ENCODE assay signal across 8 cellular contexts in genomic region chr6:97497713-97498331, GRCh38.
DNase-seq lines count a peak whose midpoint lies in the region; ATAC-seq and TF ChIP-seq lines count a peak whose summit lies in the region.

No MANE protein-coding gene starts in this region.

- WGBS in IMR-90 (ENCODE audit: extremely low coverage in 2 of 2, insufficient read length in 1 of 2), 2 experiments: no CpG with 5 or more reads among the region's 4 CpGs
- WGBS in esophagus muscularis mucosa: 39% methylated on average over 4 of the region's 4 CpGs

- H4K8ac ChIP-seq in IMR-90 (ENCODE audit: low read depth in 2 of 2, low read length in 2 of 2): no peak overlapping the region

- no peaks in the 10 kb centered on the region for H3F3A ChIP-seq in OCI-LY1 (ENCODE audit: insufficient read depth, low read length)

- no peaks in the 10 kb centered on the region for H3K79me2 ChIP-seq in OCI-LY1 (ENCODE audit: insufficient read depth, low read length)

- H2AFZ ChIP-seq in IMR-90 (replicated peaks; ENCODE audit: low read length, poor library complexity): no peak overlapping the region
- H2AFZ ChIP-seq in OCI-LY1 (ENCODE audit: low read length): peak overlapping the region; percentile 63; the same call in 1 of the 2 replicates

- H3K4me2 ChIP-seq in IMR-90 (ENCODE audit: low read depth, low read length) (no peak overlapping the region), OCI-LY1 (ENCODE audit: low read length) (no peak overlapping the region)

- H3K9me3 Mint-ChIP-seq in natural killer cell treated with Interleukin-12 subunit alpha and Interleukin-12 subunit beta and Interleukin-15 and Interleukin-18, amount 100 ng/mL, for 72 hours: no peaks in the 10 kb centered on the region

- H3K27ac ChIP-seq in IMR-90 (ENCODE audit: insufficient read depth, low read length) (no peak overlapping the region), OCI-LY1 (ENCODE audit: low read depth, low read length, poor library complexity, severe bottlenecking) (no peak overlapping the region), esophagus muscularis mucosa (replicated peaks in 1 of 4) (no peak overlapping the region), substantia nigra (ENCODE audit: low read depth, low read length, poor library complexity, severe bottlenecking) (peak overlapping the region; percentile 52)

- H3K9ac ChIP-seq in IMR-90 (ENCODE audit: low read depth, low read length) (no peak overlapping the region), OCI-LY1 (ENCODE audit: low read length) (no peak overlapping the region)

- no peak overlapping the region for H3K14ac ChIP-seq in IMR-90 (replicated peaks; ENCODE audit: low read depth, low read length)

- no peak overlapping the region for H4K5ac ChIP-seq in IMR-90 (ENCODE audit: low read depth, low read length)

- no peaks in the 10 kb centered on the region for H3K9me3 ChIP-seq in IMR-90 (ENCODE audit: control insufficient read depth, insufficient read depth, low read length)
- no peaks in the 10 kb centered on the region for H3K9me3 ChIP-seq in OCI-LY1 (ENCODE audit: low read length)
- no peaks in the 10 kb centered on the region for H3K9me3 ChIP-seq in esophagus muscularis mucosa

- TF ChIP-seq EP300 in esophagus muscularis mucosa (IDR thresholded peaks at IDR 0.05): no peak

- intact Hi-C loops in IMR-90 (cut with micrococcal nuclease) (loop anchor here (1.0 to 5.0 kb wide), 4 partner anchors 311 to 1744 kb away; no protein-coding TSS in a partner anchor), esophagus muscularis mucosa (cut with DNase I) (loop anchor here (5.0 kb wide), 1 partner anchor 1619 kb away; no protein-coding TSS in a partner anchor)

- H3K4ac ChIP-seq in IMR-90 (ENCODE audit: low read depth, low read length): no peak overlapping the region

- H2BK5ac ChIP-seq in IMR-90 (ENCODE audit: low read depth, low read length, poor library complexity, severe bottlenecking): no peak overlapping the region

- no peak overlapping the region for H2BK15ac ChIP-seq in IMR-90 (ENCODE audit: low read depth, low read length)

- H2AK9ac ChIP-seq in IMR-90 (replicated peaks; ENCODE audit: low read depth, low read length, poor library complexity): no peak overlapping the region

- no peaks in the 10 kb centered on the region for H4K20me1 ChIP-seq in IMR-90 (ENCODE audit: insufficient read depth, low read length)
- H4K20me1 ChIP-seq in OCI-LY1 (ENCODE audit: insufficient read depth, low read length): no peaks in the 10 kb centered on the region

- POLR2A ChIA-PET in IMR-90 (lab: Charles Lee; ENCODE audit: unreplicated experiment): no interaction called here

- H3K4me3 ChIP-seq in IMR-90 (ENCODE audit: insufficient read depth, low read depth, low read length) (no peak overlapping the region), OCI-LY1 (ENCODE audit: low read depth, low read length, poor library complexity, severe bottlenecking) (no peak overlapping the region), esophagus muscularis mucosa (no peak overlapping the region)

- no peak overlapping the region for H3K23ac ChIP-seq in IMR-90 (ENCODE audit: low read depth, low read length)

- H3K4me1 ChIP-seq in IMR-90 (ENCODE audit: control insufficient read depth, insufficient read depth, low read length) (no peaks in the 10 kb centered on the region), OCI-LY1 (ENCODE audit: insufficient read depth, low read length, severe bottlenecking) (no peaks in the 10 kb centered on the region), esophagus muscularis mucosa (no peaks in the 10 kb centered on the region)

- H3K36me3 Mint-ChIP-seq in natural killer cell treated with Interleukin-12 subunit alpha and Interleukin-12 subunit beta and Interleukin-15 and Interleukin-18, amount 100 ng/mL, for 72 hours: no peaks in the 10 kb centered on the region

- peaks cover 0 to 5% of the 10 kb centered on the region in 2 donors for H3K27me3 Mint-ChIP-seq in natural killer cell treated with Interleukin-12 subunit alpha and Interleukin-12 subunit beta and Interleukin-15 and Interleukin-18, amount 100 ng/mL, for 72 hours

- no peak overlapping the region for H3K4me3 Mint-ChIP-seq in natural killer cell treated with Interleukin-12 subunit alpha and Interleukin-12 subunit beta and Interleukin-15 and Interleukin-18, amount 100 ng/mL, for 72 hours

- H2BK20ac ChIP-seq in IMR-90 (ENCODE audit: low read depth, low read length): no peak overlapping the region

- peak; percentile 99 for ATAC-seq in GM21723 (IDR thresholded peaks at IDR 0.05; ENCODE audit: unreplicated experiment)
- ATAC-seq in IMR-90 (ENCODE audit: low read depth): peak; percentile 98
- ATAC-seq in natural killer cell treated with Interleukin-12 subunit alpha and Interleukin-12 subunit beta and Interleukin-15 and Interleukin-18, amount 100 ng/mL, for 72 hours: peak; percentile 62 to 69

- H3K27me3 ChIP-seq in IMR-90 (ENCODE audit: control insufficient read depth, insufficient read depth, low read length) (0 out of 2 replicates have a peak, but pooled peaks cover 2% of the 10 kb centered on the region), OCI-LY1 (ENCODE audit: insufficient read depth, low read length) (no peaks in the 10 kb centered on the region), esophagus muscularis mucosa (no peaks in the 10 kb centered on the region)

- dilution Hi-C loops in IMR-90 (cut with HindIII; ENCODE audit: low sequenced_read_pairs, unreplicated experiment): no loop called here

- peak; percentile 63 for DNase-seq in EL
- peak; percentile 65 for DNase-seq in IMR-90
- peak; percentile 33 for DNase-seq in activated T-cell treated with anti-CD3 and anti-CD28 coated beads for 1 hour (ENCODE audit: low read depth)
- no peak for DNase-seq in esophagus muscularis mucosa (ENCODE audit: extremely low spot score)
- DNase-seq in natural killer cell treated with Interleukin-12 subunit alpha and Interleukin-12 subunit beta and Interleukin-15 and Interleukin-18, amount 100 ng/mL, for 72 hours (ENCODE audit: low spot score): no peak
- peak in 46 of 49 donors; percentile 4 to 86 (median 58) for DNase-seq in substantia nigra (lab: John Stamatoyannopoulos, UW)

- no peaks in the 10 kb centered on the region for H3K9me1 ChIP-seq in IMR-90 (ENCODE audit: insufficient read depth, low read length)

- H2BK120ac ChIP-seq in IMR-90 (ENCODE audit: low read depth, low read length): no peak overlapping the region

- BruUV-seq in IMR-90 (replicated peaks; lab: Mats Ljungman, UMichigan): no TSS peak

- TF ChIP-seq RAD21 in IMR-90 (IDR thresholded peaks at IDR 0.05; ENCODE audit: low read length): peak; percentile 71

- no peaks in the 10 kb centered on the region for H3K79me1 ChIP-seq in IMR-90 (ENCODE audit: low read depth in 1 of 2, low read length in 2 of 2)

- H2AK5ac ChIP-seq in IMR-90 (ENCODE audit: low read depth, low read length): no peak overlapping the region

- CTCF ChIA-PET in IMR-90 (lab: Yijun Ruan, JAX): no interaction called here

- peak; percentile 83 for TF ChIP-seq CTCF in IMR-90 (conservative IDR thresholded peaks at IDR 0.05; ENCODE audit: low read depth, low read length)
- peak; percentile 89 for TF ChIP-seq CTCF in OCI-LY1 (IDR thresholded peaks at IDR 0.05; ENCODE audit: low read length)
- TF ChIP-seq CTCF in esophagus muscularis mucosa (IDR thresholded peaks at IDR 0.05): peak; percentile 62 to 77 (median 73)

- H3K4me1 Mint-ChIP-seq in natural killer cell treated with Interleukin-12 subunit alpha and Interleukin-12 subunit beta and Interleukin-15 and Interleukin-18, amount 100 ng/mL, for 72 hours (ENCODE audit: low read depth in 2 of 2): no peaks in the 10 kb centered on the region

- H3K56ac ChIP-seq in IMR-90 (ENCODE audit: extremely low read depth, insufficient read depth, low read length): no peak overlapping the region

- H3K36me3 ChIP-seq in IMR-90 (ENCODE audit: control insufficient read depth, insufficient read depth, low read length): no peaks in the 10 kb centered on the region
- no peaks in the 10 kb centered on the region for H3K36me3 ChIP-seq in OCI-LY1 (ENCODE audit: insufficient read depth, low read length)
- H3K36me3 ChIP-seq in esophagus muscularis mucosa: no peaks in the 10 kb centered on the region

- no peak overlapping the region for H3K18ac ChIP-seq in IMR-90 (ENCODE audit: low read depth, low read length)

- no peaks in the 10 kb centered on the region for H3K9me2 ChIP-seq in OCI-LY1 (ENCODE audit: low read depth, low read length)

- TF ChIP-seq POLR2A in IMR-90 (IDR thresholded peaks at IDR 0.05; ENCODE audit: low read depth, low read length): no peak
- no peak for TF ChIP-seq POLR2A in esophagus muscularis mucosa (IDR thresholded peaks at IDR 0.05; ENCODE audit: low read depth)

- in situ Hi-C loops in IMR-90 (cut with MboI; ENCODE audit: low sequenced_read_pairs): loop anchor here (10.0 to 25.0 kb wide), 2 partner anchors 1347 to 1614 kb away; no protein-coding TSS in a partner anchor

- H3K27ac Mint-ChIP-seq in natural killer cell treated with Interleukin-12 subunit alpha and Interleukin-12 subunit beta and Interleukin-15 and Interleukin-18, amount 100 ng/mL, for 72 hours: no peak overlapping the region

- no peak overlapping the region for H4K91ac ChIP-seq in IMR-90 (ENCODE audit: insufficient read depth, low read depth, low read length)

TF ChIP-seq in IMR-90, 13 proteins besides CTCF, POLR2A, EP300 and RAD21:
- TF ChIP-seq USF2 (IDR thresholded peaks at IDR 0.05; ENCODE audit: low read depth, low read length): no peak
- TF ChIP-seq SMC3 (IDR thresholded peaks at IDR 0.05; ENCODE audit: low read depth, low read length): peak; percentile 86
- 0 out of 2 replicates have a peak, but pooled peaks have one; percentile 28 for TF ChIP-seq MAFK (IDR thresholded peaks at IDR 0.05; ENCODE audit: low read depth, low read length)
TF ChIP-seq in IMR-90: peak in this region for 2.

Comparison
In these comparisons a context has a peak if more than half of its experiments do, and no peak if none do; other contexts are left out.
1. DNase-seq: peak in EL (single experiment), IMR-90 (single experiment), activated T-cell treated with anti-CD3 and anti-CD28 coated beads for 1 hour (single experiment) and substantia nigra (46 of 49); none in esophagus muscularis mucosa (single experiment) and natural killer cell treated with Interleukin-12 subunit alpha and Interleukin-12 subunit beta and Interleukin-15 and Interleukin-18, amount 100 ng/mL, for 72 hours (single experiment).
2. Peak in every context shown above with its lines, with median percentiles within 50 percentile points of each other: ATAC-seq and CTCF ChIP-seq.